In genomic region chr5:135052511-135053145, GRCh38 we compare ENCODE assay signal across 19 cellular contexts. TPM values are rescaled to one million over a fixed set of nuclear protein-coding genes. Genes with fewer than 3 reads are reported as not detected.
DNase-seq lines count a peak whose midpoint lies in the region; ATAC-seq, FAIRE-seq and TF ChIP-seq lines count a peak whose summit lies in the region.
"Had no signal": no experiment of that assay in that cellular context is flagged by ENCODE, and none has a peak within 500 bp of the region (broad histone marks: within the 10 kb centered on the region; RNA-seq: fewer than 3 reads in every experiment).

No MANE protein-coding gene starts in this region.

- H3K14ac ChIP-seq in trophoblast cell (ENCODE audit: low read length) = peak overlapping the region; percentile 26

- 20% methylated on average over 6 of the region's 6 CpGs for WGBS in K562 (ENCODE audit: insufficient coverage, low coverage, missing lambda C conversion rate)
- WGBS in trophoblast cell (ENCODE audit: extremely low coverage, insufficient coverage, insufficient read length) = no CpG with 5 or more reads among the region's 6 CpGs

- no peak for TF ChIP-seq RAD21 in K562 (CRISPR knock-in tag; conservative IDR thresholded peaks at IDR 0.05 in 1 of 2, IDR thresholded peaks at IDR 0.05 in 1 of 2)

- intact Hi-C loops in K562 (cut with micrococcal nuclease) = no loop called here

- H2AFZ ChIP-seq in K562 (ENCODE audit: low read depth, low read length) (no peak overlapping the region), trophoblast cell (ENCODE audit: insufficient read depth, low read length, poor library complexity) (no peak overlapping the region)
- H2AFZ ChIP-seq: GM23248 had no signal

- H2BK12ac ChIP-seq in trophoblast cell (ENCODE audit: low read length) = no peak overlapping the region

- no peaks in the 10 kb centered on the region for H3K27me3 ChIP-seq in DOHH2 (ENCODE audit: control insufficient read depth, low read length)
- H3K27me3 ChIP-seq in K562 (ENCODE audit: control insufficient read depth in 2 of 2, insufficient read depth in 2 of 2, low read length in 2 of 2) = no peaks in the 10 kb centered on the region
- peaks cover 20% of the 10 kb centered on the region for H3K27me3 ChIP-seq in trophoblast cell (ENCODE audit: insufficient read depth, low read length)
- H3K27me3 ChIP-seq: MG63 had no signal

- POLR2A ChIA-PET in K562 (lab: Yijun Ruan, JAX) = interaction anchor here (1.0 to 1.4 kb wide), 6 partner anchors 8 to 17 kb away, joined by 3 to 7 read pairs (median 4); no protein-coding TSS in a partner anchor

- no peaks in the 10 kb centered on the region for H3K9me3 Mint-ChIP-seq in activated T-cell treated with anti-CD3 and anti-CD28 coated beads, Interleukin-2, amount 50 U/mL, for 4 hours

- H3K27ac ChIP-seq in DOHH2 (ENCODE audit: low read depth, low read length) = peak overlapping the region; percentile 92
- H3K27ac ChIP-seq in K562 (ENCODE audit: extremely low read depth, low read depth, low read length) = no peak overlapping the region
- H3K27ac ChIP-seq in trophoblast cell (ENCODE audit: low read depth, low read length) = no peak overlapping the region
- H3K27ac ChIP-seq: GM23248, SK-N-MC had no signal

- no peaks in the 10 kb centered on the region for H3K9me2 ChIP-seq in DOHH2 (replicated peaks; ENCODE audit: control insufficient read depth, low read length)

- no peaks in the 10 kb centered on the region for H3K9me3 ChIP-seq in DOHH2 (ENCODE audit: control insufficient read depth, insufficient read depth, low read length)
- no peaks in the 10 kb centered on the region for H3K9me3 ChIP-seq in K562 (replicated peaks; ENCODE audit: control insufficient read depth, insufficient read depth, low read depth, low read length)
- peaks cover 8% of the 10 kb centered on the region for H3K9me3 ChIP-seq in trophoblast cell (ENCODE audit: insufficient read depth, low read depth, low read length)
- H3K9me3 ChIP-seq: MG63 had no signal

- peaks cover 11% of the 10 kb centered on the region for H3K79me2 ChIP-seq in DOHH2 (ENCODE audit: control insufficient read depth, low read length)
- no peaks in the 10 kb centered on the region for H3K79me2 ChIP-seq in K562 (ENCODE audit: control insufficient read depth, insufficient read depth, low read length)
- no peaks in the 10 kb centered on the region for H3K79me2 ChIP-seq in trophoblast cell (ENCODE audit: control insufficient read depth, insufficient read depth, low read length, poor library complexity)

- H3K9ac ChIP-seq in K562 (ENCODE audit: insufficient read depth in 1 of 2, low read depth in 2 of 2, low read length in 2 of 2) (peak overlapping the region in 1 of 2 experiments; percentile 67; a peak in 1 of 4 replicates), trophoblast cell (ENCODE audit: low read length) (no peak overlapping the region)
- H3K9ac ChIP-seq: GM23248 had no signal

- H3K18ac ChIP-seq in trophoblast cell (ENCODE audit: low read length) = no peak overlapping the region

- no peak overlapping the region for H3K23ac ChIP-seq in trophoblast cell (ENCODE audit: low read length)

- no peak for TF ChIP-seq EP300 in K562 (IDR thresholded peaks at IDR 0.05; ENCODE audit: low read length)

- H4K8ac ChIP-seq in trophoblast cell (ENCODE audit: low read depth, low read length) = no peak overlapping the region

- peaks cover 8% of the 10 kb centered on the region for H3F3A ChIP-seq in DOHH2 (ENCODE audit: control insufficient read depth, insufficient read depth)

- ATAC-seq in K562 = no peak
- ATAC-seq in GM19463 (IDR thresholded peaks at IDR 0.05; ENCODE audit: unreplicated experiment) = no peak
- no peak for ATAC-seq in activated T-cell treated with anti-CD3 and anti-CD28 coated beads, Interleukin-2, amount 50 U/mL, for 4 hours
- ATAC-seq: Panc1 had no signal

- H4K20me1 ChIP-seq in DOHH2 (ENCODE audit: control insufficient read depth, insufficient read depth, low read depth, low read length) (no peaks in the 10 kb centered on the region), K562 (replicated peaks; ENCODE audit: control insufficient read depth, insufficient read depth, low read length) (0 out of 2 replicates have a peak, but pooled peaks cover 5% of the 10 kb centered on the region)

- peak overlapping the region; percentile 87 for H3K4me2 ChIP-seq in DOHH2 (ENCODE audit: low read length)
- peak overlapping the region; percentile 64 for H3K4me2 ChIP-seq in K562 (ENCODE audit: insufficient read depth, low read length)
- no peak overlapping the region for H3K4me2 ChIP-seq in trophoblast cell (ENCODE audit: low read length)

- in situ Hi-C loops in K562 (cut with MboI) = no loop called here

- H3K4me1 ChIP-seq in DOHH2 (ENCODE audit: control insufficient read depth, low read length) = peaks cover 86% of the 10 kb centered on the region
- peaks cover 26 to 37% of the 10 kb centered on the region in 2 experiments; a peak in 4 of 5 replicates for H3K4me1 ChIP-seq in K562 (replicated peaks in 1 of 2; ENCODE audit: control insufficient read depth in 2 of 2, insufficient read depth in 2 of 2, low read length in 2 of 2)
- peaks cover 0 to 3% of the 10 kb centered on the region in 2 experiments for H3K4me1 ChIP-seq in trophoblast cell (ENCODE audit: control insufficient read depth in 1 of 2, insufficient read depth in 2 of 2, low read length in 2 of 2)

- no peaks in the 10 kb centered on the region for H3K9me1 ChIP-seq in K562 (ENCODE audit: control insufficient read depth, insufficient read depth, low read length)

- H2BK120ac ChIP-seq in trophoblast cell (ENCODE audit: insufficient read depth, low read length, poor library complexity) = no peak overlapping the region

- H3K79me1 ChIP-seq in trophoblast cell (ENCODE audit: low read length) = no peaks in the 10 kb centered on the region

- H3K36me3 ChIP-seq in DOHH2 (ENCODE audit: control insufficient read depth, low read length) = peaks cover 2% of the 10 kb centered on the region; the same call in 1 of the 2 replicates
- H3K36me3 ChIP-seq in K562 (ENCODE audit: control insufficient read depth, insufficient read depth, low read length) = no peaks in the 10 kb centered on the region
- no peaks in the 10 kb centered on the region for H3K36me3 ChIP-seq in trophoblast cell (ENCODE audit: control insufficient read depth in 1 of 2, insufficient read depth in 2 of 2, low read length in 2 of 2)

- peaks cover 7% of the 10 kb centered on the region for H3K4me1 Mint-ChIP-seq in activated T-cell treated with anti-CD3 and anti-CD28 coated beads, Interleukin-2, amount 50 U/mL, for 4 hours (ENCODE audit: low read depth)

- H3K4ac ChIP-seq in trophoblast cell (ENCODE audit: low read depth, low read length) = no peak overlapping the region

- peak; percentile 52 for DNase-seq in NAMALWA (ENCODE audit: low spot score)
- no peak for DNase-seq in K562 (ENCODE audit: extremely low read depth in 1 of 4, low spot score in 3 of 4)
- peak; percentile 54 to 56 for DNase-seq in trophoblast cell
- DNase-seq in NCI-H2171 treated with DMSO at 0.1 percent for 48 hours (lab: John Stamatoyannopoulos, UW) = no peak
- DNase-seq in activated T-cell treated with anti-CD3 and anti-CD28 coated beads, Interleukin-2, amount 50 U/mL, for 4 hours = no peak
- DNase-seq: CD4-positive, CD25-positive, alpha-beta regulatory T cell; GM23248; HCEC 1CT; KG1; MG63; NCI-H1105 treated with DMSO at 0.1 percent for 48 hours; NCI-H187; NCI-H446; Right ventricle myocardium superior; T-helper 1 cell had no signal

- no peak overlapping the region for H4K12ac ChIP-seq in trophoblast cell (ENCODE audit: low read depth, low read length)

- CTCF ChIA-PET in K562 (lab: Yijun Ruan, JAX; ENCODE audit: low intra/inter-chr PET ratio) = no interaction called here

- peak overlapping the region; percentile 60 for H4K91ac ChIP-seq in trophoblast cell (ENCODE audit: low read depth, low read length)

- H2BK5ac ChIP-seq in trophoblast cell (ENCODE audit: low read depth, low read length, poor library complexity) = no peak overlapping the region

- H3K4me3 ChIP-seq in DOHH2 (ENCODE audit: low read length) = peak overlapping the region; percentile 70
- no peak overlapping the region for H3K4me3 ChIP-seq in K562
- no peak overlapping the region for H3K4me3 ChIP-seq in trophoblast cell (ENCODE audit: low read depth, low read length)
- H3K4me3 ChIP-seq: GM23248, MG63, SK-N-MC had no signal

- BruUV-seq in K562 (replicated peaks; lab: Mats Ljungman, UMichigan) = no TSS peak

- no peak for TF ChIP-seq CTCF in DOHH2 (IDR thresholded peaks at IDR 0.05; ENCODE audit: low read depth, low read length, poor library complexity, severe bottlenecking)
- no peak for TF ChIP-seq CTCF in K562 (IDR thresholded peaks at IDR 0.05 in 2 of 3, conservative IDR thresholded peaks at IDR 0.05 in 1 of 3; ENCODE audit: insufficient read depth in 2 of 3, low read depth in 1 of 3, low read length in 3 of 3)

- H3K4me3 Mint-ChIP-seq in activated T-cell treated with anti-CD3 and anti-CD28 coated beads, Interleukin-2, amount 50 U/mL, for 4 hours = no peak overlapping the region
- H3K4me3 Mint-ChIP-seq: CD4-positive, CD25-positive, alpha-beta regulatory T cell had no signal

- no peak for TF ChIP-seq POLR2A in K562 (conservative IDR thresholded peaks at IDR 0.05)

- no peak for FAIRE-seq in K562 (lab: Jason Lieb, UNC)

- peaks cover 53% of the 10 kb centered on the region for H3K27me3 Mint-ChIP-seq in activated T-cell treated with anti-CD3 and anti-CD28 coated beads, Interleukin-2, amount 50 U/mL, for 4 hours (ENCODE audit: low read depth)

- H2AK5ac ChIP-seq in trophoblast cell (ENCODE audit: low read length) = no peak overlapping the region

- H3K36me3 Mint-ChIP-seq in activated T-cell treated with anti-CD3 and anti-CD28 coated beads, Interleukin-2, amount 50 U/mL, for 4 hours (ENCODE audit: insufficient read depth) = no peaks in the 10 kb centered on the region
- H3K36me3 Mint-ChIP-seq: CD4-positive, CD25-positive, alpha-beta regulatory T cell had no signal

RNA-seq across cellular contexts. Expression of gene PITX1, which starts 18.6 kb away (rescaled TPM):
- total RNA-seq in K562 (2011; cell fraction: chromatin; rRNA removed; ENCODE audit: low replicate concordance) = 10.2 and 35.6 TPM in 2 replicates
- total RNA-seq in K562 (2011; cell fraction: nucleolus; rRNA removed) = 39.9 and 42.6 TPM in 2 replicates
- total RNA-seq in K562 (2011; cell fraction: nucleoplasm; rRNA removed) = 19.5 and 26.3 TPM in 2 replicates
- total RNA-seq in K562 (2014; rRNA removed) (59.8 and 73.9 TPM in 2 replicates), K562 (2014; rRNA removed; fragmentation: Illumina TruSeq; extraction: Trizol) (2.3 and 3.1 TPM in 2 replicates), K562 (2015; rRNA removed; fragmentation: Illumina TruSeq; extraction: Trizol) (24.9 and 25.3 TPM in 2 replicates), K562 (2021) (88.2 and 90.4 TPM in 2 replicates)
- polyA plus RNA-seq in K562 (2011; rRNA removed) (30.8 and 50.1 TPM in 2 replicates), K562 (2014; fragmentation: Illumina TruSeq; extraction: Trizol) (7.4 and 35.6 TPM in 2 replicates), K562 (2014; fragmentation: Nextera tagmentation; extraction: Ambion mirVana) (under 1 TPM; 0.13 to 0.17 TPM), K562 (2014; rRNA removed) (58.7 and 64.6 TPM in 2 replicates)
- 91.0 and 189 TPM in 2 replicates for polyA plus RNA-seq in K562 (2011; cell fraction: cytosol; rRNA removed)
- polyA plus RNA-seq in K562 (2011; cell fraction: nucleus; rRNA removed) = 68.1 and 94.4 TPM in 2 replicates
- polyA plus RNA-seq in K562 (2012) = 34.0 and 38.0 TPM in 2 replicates
- polyA minus RNA-seq in K562 (2011; rRNA and poly(A)+ RNA removed) = 12.0 and 21.7 TPM in 2 replicates
- 56.3 and 80.4 TPM in 2 replicates for polyA minus RNA-seq in K562 (2011; cell fraction: cytosol; rRNA and poly(A)+ RNA removed)
- polyA minus RNA-seq in K562 (2011; cell fraction: nucleus; rRNA and poly(A)+ RNA removed) = 21.8 and 31.4 TPM in 2 replicates
- polyA plus RNA-seq in trophoblast cell (2013) = 22.0 and 23.6 TPM in 2 replicates
- total RNA-seq in activated T-cell treated with anti-CD3 and anti-CD28 coated beads, Interleukin-2, amount 50 U/mL, for 4 hours = under 1 TPM in 2 of 3 donors, not detected in 1; 0.37 to 0.43 TPM
- total RNA-seq: CD4-positive, CD25-positive, alpha-beta regulatory T cell; GM23248; Right ventricle myocardium superior had no signal
- polyA plus RNA-seq: CD4-positive, CD25-positive, alpha-beta regulatory T cell; GM23248 had no signal

Comparison
In these comparisons a context has a peak if more than half of its experiments do, and no peak if none do; other contexts are left out.
1. DNase-seq: peak in NAMALWA (single experiment) and trophoblast cell (2 of 2); none in K562 (0 of 4), NCI-H2171 treated with DMSO at 0.1 percent for 48 hours (single experiment) and activated T-cell treated with anti-CD3 and anti-CD28 coated beads, Interleukin-2, amount 50 U/mL, for 4 hours (single experiment).